In the genomic region with DNA sequence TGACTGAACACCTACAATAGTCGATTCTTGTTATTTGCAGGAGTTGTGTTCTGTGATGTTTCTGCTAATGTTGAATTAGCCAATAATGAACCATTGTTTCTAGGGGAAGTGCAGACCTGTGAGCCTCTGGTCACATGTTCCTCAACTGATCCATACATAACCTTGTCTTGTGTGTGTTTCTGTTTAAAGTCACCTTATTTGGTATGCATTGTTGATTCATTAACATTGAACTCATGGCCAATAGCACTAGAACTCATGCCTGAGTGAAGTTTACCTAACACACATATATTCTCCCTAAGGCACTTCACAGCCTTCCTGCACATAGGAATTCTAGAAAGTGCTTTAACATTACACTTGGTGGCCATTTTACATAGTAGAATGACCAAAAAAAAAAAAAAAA, we compare ENCODE assay signal across 27 cellular contexts.
"Had no signal": no experiment of that assay in that cellular context is flagged by ENCODE, and none has a peak within 500 bp of the region (broad histone marks: within the 10 kb centered on the region; RNA-seq: fewer than 3 reads in every experiment).

No MANE protein-coding gene starts in this region.

- H3K27ac ChIP-seq: neutrophil, pancreas, prostate gland, right lobe of liver, sigmoid colon, stomach, thoracic aorta, thyroid gland, tibial nerve, upper lobe of right lung, uterus had no signal

- H3K36me3 Mint-ChIP-seq: naive thymus-derived CD8-positive, alpha-beta T cell; natural killer cell treated with Interleukin-12 subunit alpha and Interleukin-12 subunit beta and Interleukin-15 and Interleukin-18, amount 100 ng/mL, for 72 hours; stimulated activated effector memory CD8-positive, alpha-beta T cell treated with anti-CD3 and anti-CD28 coated beads, Interleukin-12 subunit alpha, Interleukin-12 subunit beta, amount 100 ng/mL, for 72 hours; stimulated activated naive B cell treated with anti-CD40 and anti-IgM and Interleukin-4, amounts not matched to agents 10 μg/mL and 1 μg/mL and 100 μg/mL, for 72 hours had no signal

- FAIRE-seq: pancreas, small intestine had no signal

- H3K4me1 Mint-ChIP-seq: naive thymus-derived CD8-positive, alpha-beta T cell; neural crest cell; stimulated activated effector memory CD8-positive, alpha-beta T cell treated with anti-CD3 and anti-CD28 coated beads, Interleukin-12 subunit alpha, Interleukin-12 subunit beta, amount 100 ng/mL, for 72 hours; stimulated activated naive B cell treated with anti-CD40 and anti-IgM and Interleukin-4, amounts not matched to agents 10 μg/mL and 1 μg/mL and 100 μg/mL, for 72 hours had no signal

- H3K9me3 ChIP-seq: neutrophil, pancreas, prostate gland, right lobe of liver, sigmoid colon, stomach, thoracic aorta, thyroid gland, tibial nerve, upper lobe of right lung, uterus had no signal

- H3K27me3 ChIP-seq: neutrophil, pancreas, right lobe of liver, sigmoid colon, stomach, thyroid gland, tibial nerve, upper lobe of right lung, uterus had no signal

- H3K4me3 Mint-ChIP-seq: naive thymus-derived CD8-positive, alpha-beta T cell; natural killer cell treated with Interleukin-12 subunit alpha and Interleukin-12 subunit beta and Interleukin-15 and Interleukin-18, amount 100 ng/mL, for 72 hours; nephron progenitor cell; neural crest cell; stimulated activated effector memory CD8-positive, alpha-beta T cell treated with anti-CD3 and anti-CD28 coated beads, Interleukin-12 subunit alpha, Interleukin-12 subunit beta, amount 100 ng/mL, for 72 hours; stimulated activated naive B cell treated with anti-CD40 and anti-IgM and Interleukin-4, amounts not matched to agents 10 μg/mL and 1 μg/mL and 100 μg/mL, for 72 hours; stimulated activated naive CD8-positive, alpha-beta T cell treated with anti-CD3 and anti-CD28 coated beads, Interleukin-15, Interleukin-2, amounts not matched to agents 100 ng/mL and 50 ng/mL, for 24 hours had no signal

- H3K4me1 ChIP-seq: pancreas, prostate gland, sigmoid colon, tibial nerve, upper lobe of right lung, uterus had no signal

- H3K27ac Mint-ChIP-seq: naive thymus-derived CD8-positive, alpha-beta T cell; natural killer cell treated with Interleukin-12 subunit alpha and Interleukin-12 subunit beta and Interleukin-15 and Interleukin-18, amount 100 ng/mL, for 72 hours; nephron progenitor cell; stimulated activated effector memory CD8-positive, alpha-beta T cell treated with anti-CD3 and anti-CD28 coated beads, Interleukin-12 subunit alpha, Interleukin-12 subunit beta, amount 100 ng/mL, for 72 hours; stimulated activated naive B cell treated with anti-CD40 and anti-IgM and Interleukin-4, amounts not matched to agents 10 μg/mL and 1 μg/mL and 100 μg/mL, for 72 hours; stimulated activated naive CD8-positive, alpha-beta T cell treated with anti-CD3 and anti-CD28 coated beads, Interleukin-15, Interleukin-2, amounts not matched to agents 100 ng/mL and 50 ng/mL, for 24 hours had no signal

- ATAC-seq: naive thymus-derived CD8-positive, alpha-beta T cell; natural killer cell treated with Interleukin-12 subunit alpha and Interleukin-12 subunit beta and Interleukin-15 and Interleukin-18, amount 100 ng/mL, for 72 hours; pancreas; right cardiac atrium; right lobe of liver; stimulated activated effector memory CD8-positive, alpha-beta T cell treated with anti-CD3 and anti-CD28 coated beads, Interleukin-12 subunit alpha, Interleukin-12 subunit beta, amount 100 ng/mL, for 72 hours; stimulated activated naive B cell treated with anti-CD40 and anti-IgM and Interleukin-4, amounts not matched to agents 10 μg/mL and 1 μg/mL and 100 μg/mL, for 72 hours; upper lobe of right lung had no signal

- DNase-seq: naive thymus-derived CD8-positive, alpha-beta T cell; nephron progenitor cell; nucleus accumbens; pancreas; right cardiac atrium; right lobe of liver; sigmoid colon; small intestine; stimulated activated CD4-positive, alpha-beta T cell treated with anti-CD3 and anti-CD28 coated beads, Interleukin-15, amount 100 ng/mL, for 24 hours; stimulated activated CD4-positive, alpha-beta T cell treated with anti-CD3 and anti-CD28 coated beads, Interleukin-2, amount 100 ng/mL, for 24 hours; stimulated activated CD4-positive, alpha-beta T cell treated with anti-CD3 and anti-CD28 coated beads, Interleukin-2, amount 100 ng/mL, for 48 hours; stimulated activated CD4-positive, alpha-beta T cell treated with anti-CD3 and anti-CD28 coated beads, Interleukin-4, amount 100 ng/mL, for 24 hours; stimulated activated naive B cell treated with anti-CD40 and anti-IgM and Interleukin-4, amounts not matched to agents 10 μg/mL and 1 μg/mL and 100 μg/mL, for 72 hours; stimulated activated naive CD4-positive, alpha-beta T cell treated with Interleukin-2 at 50 U/mL for 16 hours; stomach; thyroid gland; trophoblast cell; upper lobe of right lung; uterus had no signal

- H3K4me3 ChIP-seq: pancreas, prostate gland, right lobe of liver, sigmoid colon, stomach, thoracic aorta, thyroid gland, tibial nerve, upper lobe of right lung, uterus had no signal

- H3K36me3 ChIP-seq: neutrophil, pancreas, prostate gland, right lobe of liver, sigmoid colon, stomach, thoracic aorta, thyroid gland, tibial nerve, upper lobe of right lung, uterus had no signal

- H3K9me3 Mint-ChIP-seq: naive thymus-derived CD8-positive, alpha-beta T cell; natural killer cell treated with Interleukin-12 subunit alpha and Interleukin-12 subunit beta and Interleukin-15 and Interleukin-18, amount 100 ng/mL, for 72 hours; stimulated activated effector memory CD8-positive, alpha-beta T cell treated with anti-CD3 and anti-CD28 coated beads, Interleukin-12 subunit alpha, Interleukin-12 subunit beta, amount 100 ng/mL, for 72 hours; stimulated activated naive B cell treated with anti-CD40 and anti-IgM and Interleukin-4, amounts not matched to agents 10 μg/mL and 1 μg/mL and 100 μg/mL, for 72 hours; stimulated activated naive CD8-positive, alpha-beta T cell treated with anti-CD3 and anti-CD28 coated beads, Interleukin-15, Interleukin-2, amounts not matched to agents 100 ng/mL and 50 ng/mL, for 24 hours had no signal
